ENCODE assay signal across 26 cellular contexts in the genomic region with DNA sequence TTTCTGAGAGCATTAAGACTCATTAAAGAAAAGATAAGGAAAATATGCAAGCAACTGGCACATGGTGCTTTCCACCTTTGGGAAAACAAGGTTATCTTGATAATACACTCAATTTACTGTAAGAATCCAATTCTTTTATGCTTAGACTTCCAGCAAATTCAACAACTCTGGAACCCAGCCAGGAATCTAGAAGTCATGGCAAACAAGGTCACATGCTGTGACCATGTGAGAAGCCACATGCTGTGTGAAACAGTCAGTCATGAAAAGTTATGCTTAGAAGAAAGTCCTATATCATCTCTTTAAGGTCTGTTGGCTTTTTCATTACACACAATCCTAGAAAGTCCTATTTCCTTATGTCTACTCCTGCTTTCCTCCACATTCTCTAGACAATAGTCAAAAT.
DNase-seq lines count a peak whose midpoint lies in the region; ATAC-seq and TF ChIP-seq lines count a peak whose summit lies in the region.
"Had no signal": no experiment of that assay in that cellular context is flagged by ENCODE, and none has a peak within 500 bp of the region (broad histone marks: within the 10 kb centered on the region; RNA-seq: fewer than 3 reads in every experiment).

No MANE protein-coding gene starts in this region.

- H3K9me3 Mint-ChIP-seq in stimulated activated naive CD8-positive, alpha-beta T cell treated with anti-CD3 and anti-CD28 coated beads, Interleukin-15, amount 100 ng/mL, for 72 hours: no peaks in the 10 kb centered on the region
- H3K9me3 Mint-ChIP-seq: activated naive CD8-positive, alpha-beta T cell treated with anti-CD3 and anti-CD28 coated beads, Interleukin-2, amount 50 U/mL, for 24 hours had no signal

- H3K4me1 ChIP-seq in A673 (ENCODE audit: insufficient read depth, low read length, poor library complexity, severe bottlenecking): peaks cover 18% of the 10 kb centered on the region
- H3K4me1 ChIP-seq: esophagus squamous epithelium, gastrocnemius medialis, sigmoid colon had no signal

- intact Hi-C loops in A673 (cut with micrococcal nuclease; ENCODE audit: unreplicated experiment): no loop called here

- H3K27me3 ChIP-seq in A673 (replicated peaks; ENCODE audit: insufficient read depth, low read depth, low read length, poor library complexity): no peaks in the 10 kb centered on the region
- H3K27me3 ChIP-seq: esophagus squamous epithelium, gastrocnemius medialis, neutrophil, sigmoid colon had no signal

- no peak overlapping the region for H3K4me3 ChIP-seq in A673 (ENCODE audit: low read depth, low read length, poor library complexity, severe bottlenecking)
- H3K4me3 ChIP-seq: esophagus squamous epithelium, gastrocnemius medialis, sigmoid colon had no signal

- no peaks in the 10 kb centered on the region for H3K4me1 Mint-ChIP-seq in stimulated activated naive CD8-positive, alpha-beta T cell treated with anti-CD3 and anti-CD28 coated beads, Interleukin-15, amount 100 ng/mL, for 72 hours
- H3K4me1 Mint-ChIP-seq: activated CD4-positive, alpha-beta T cell treated with anti-CD3 and anti-CD28 coated beads for 36 hours; activated naive CD8-positive, alpha-beta T cell treated with anti-CD3 and anti-CD28 coated beads, Interleukin-2, amount 50 U/mL, for 24 hours; memory B cell; stimulated activated effector memory CD8-positive, alpha-beta T cell treated with anti-CD3 and anti-CD28 coated beads, Interleukin-12 subunit alpha, Interleukin-12 subunit beta, amount 100 ng/mL, for 72 hours had no signal

- POLR2A ChIA-PET in A673 (lab: Charles Lee; ENCODE audit: low non-redundant PET): no interaction called here

- H3K27ac Mint-ChIP-seq in stimulated activated naive CD8-positive, alpha-beta T cell treated with anti-CD3 and anti-CD28 coated beads, Interleukin-15, amount 100 ng/mL, for 72 hours: no peak overlapping the region
- H3K27ac Mint-ChIP-seq: activated CD4-positive, alpha-beta T cell treated with anti-CD3 and anti-CD28 coated beads for 36 hours; activated naive CD8-positive, alpha-beta T cell treated with anti-CD3 and anti-CD28 coated beads, Interleukin-2, amount 50 U/mL, for 24 hours; memory B cell; progenitor cell of endocrine pancreas; stimulated activated effector memory CD8-positive, alpha-beta T cell treated with anti-CD3 and anti-CD28 coated beads, Interleukin-12 subunit alpha, Interleukin-12 subunit beta, amount 100 ng/mL, for 72 hours; type B pancreatic cell had no signal

- H3K27me3 Mint-ChIP-seq in stimulated activated naive CD8-positive, alpha-beta T cell treated with anti-CD3 and anti-CD28 coated beads, Interleukin-15, amount 100 ng/mL, for 72 hours: no peaks in the 10 kb centered on the region
- H3K27me3 Mint-ChIP-seq: activated CD4-positive, alpha-beta T cell treated with anti-CD3 and anti-CD28 coated beads for 36 hours; memory B cell; progenitor cell of endocrine pancreas; type B pancreatic cell had no signal

- H3K36me3 ChIP-seq in A673 (ENCODE audit: insufficient read depth, low read length, poor library complexity, severe bottlenecking): no peaks in the 10 kb centered on the region
- H3K36me3 ChIP-seq: esophagus squamous epithelium, gastrocnemius medialis, neutrophil, sigmoid colon had no signal

- no peak overlapping the region for H3K4me3 Mint-ChIP-seq in stimulated activated naive CD8-positive, alpha-beta T cell treated with anti-CD3 and anti-CD28 coated beads, Interleukin-15, amount 100 ng/mL, for 72 hours
- H3K4me3 Mint-ChIP-seq: activated CD4-positive, alpha-beta T cell treated with anti-CD3 and anti-CD28 coated beads for 36 hours; activated naive CD8-positive, alpha-beta T cell treated with anti-CD3 and anti-CD28 coated beads, Interleukin-2, amount 50 U/mL, for 24 hours; memory B cell; stimulated activated effector memory CD8-positive, alpha-beta T cell treated with anti-CD3 and anti-CD28 coated beads, Interleukin-12 subunit alpha, Interleukin-12 subunit beta, amount 100 ng/mL, for 72 hours; type B pancreatic cell had no signal

- no TSS peak for BruUV-seq in A673 (replicated peaks; lab: Mats Ljungman, UMichigan)

- TF ChIP-seq CTCF in A673 (conservative IDR thresholded peaks at IDR 0.05; ENCODE audit: low read depth, low read length): no peak

- no peak for ATAC-seq in HG03095 (IDR thresholded peaks at IDR 0.05; ENCODE audit: unreplicated experiment)
- no peak for ATAC-seq in stimulated activated naive CD8-positive, alpha-beta T cell treated with anti-CD3 and anti-CD28 coated beads, Interleukin-15, amount 100 ng/mL, for 72 hours
- ATAC-seq: activated CD4-positive, alpha-beta T cell treated with anti-CD3 and anti-CD28 coated beads for 36 hours; activated naive CD8-positive, alpha-beta T cell treated with anti-CD3 and anti-CD28 coated beads, Interleukin-2, amount 50 U/mL, for 24 hours; gastrocnemius medialis; left lobe of liver; stimulated activated effector memory CD8-positive, alpha-beta T cell treated with anti-CD3 and anti-CD28 coated beads, Interleukin-12 subunit alpha, Interleukin-12 subunit beta, amount 100 ng/mL, for 72 hours had no signal

- CTCF ChIA-PET in A673 (lab: Charles Lee): no interaction called here

- no peaks in the 10 kb centered on the region for H3K9me3 ChIP-seq in A673 (ENCODE audit: low read depth, low read length, poor library complexity, severe bottlenecking)
- H3K9me3 ChIP-seq: esophagus squamous epithelium, gastrocnemius medialis, neutrophil, sigmoid colon had no signal

- DNase-seq in A673 (ENCODE audit: low spot score) (peak; percentile 68), H4 (ENCODE audit: low spot score) (peak; percentile 4), astrocyte of the hippocampus (ENCODE audit: low read depth, low spot score) (peak; percentile 28), kidney tubule cell (ENCODE audit: low spot score) (peak; percentile 32), DMS79 (lab: John Stamatoyannopoulos, UW) (no peak)
- no peak for DNase-seq in stimulated activated naive CD8-positive, alpha-beta T cell treated with anti-CD3 and anti-CD28 coated beads, Interleukin-15, amount 100 ng/mL, for 72 hours
- DNase-seq: activated CD4-positive, alpha-beta T cell treated with anti-CD3 and anti-CD28 coated beads for 36 hours; activated naive CD8-positive, alpha-beta T cell treated with anti-CD3 and anti-CD28 coated beads, Interleukin-2, amount 50 U/mL, for 24 hours; C1 segment of cervical spinal cord; Calu3; cortex of kidney; esophagus squamous epithelium; gastrocnemius medialis; Kasumi-1; NCI-H1694; NCI-H2227 treated with DMSO at 0.1 percent for 48 hours; sigmoid colon; stimulated activated CD4-positive, alpha-beta T cell treated with anti-CD3 and anti-CD28 coated beads, Interleukin-4, amount 100 ng/mL, for 24 hours; substantia nigra had no signal

- no peak overlapping the region for H3K27ac ChIP-seq in A673 (ENCODE audit: low read depth, low read length, poor library complexity, severe bottlenecking)
- H3K27ac ChIP-seq: esophagus squamous epithelium, gastrocnemius medialis, neutrophil, sigmoid colon had no signal

Comparison
In these comparisons a context has a peak if more than half of its experiments do, and no peak if none do; other contexts are left out.
1. DNase-seq: peak in A673 (single experiment), H4 (single experiment), astrocyte of the hippocampus (single experiment) and kidney tubule cell (single experiment); none in DMS79 (single experiment) and stimulated activated naive CD8-positive, alpha-beta T cell treated with anti-CD3 and anti-CD28 coated beads, Interleukin-15, amount 100 ng/mL, for 72 hours (0 of 2).